Comparison of ENCODE assay signal across 8 cellular contexts in genomic region chr11:75768112-75768908, GRCh38. TPM values are rescaled to one million over a fixed set of nuclear protein-coding genes. Genes with fewer than 3 reads are reported as not detected.
DNase-seq lines count a peak whose midpoint lies in the region; ATAC-seq and TF ChIP-seq lines count a peak whose summit lies in the region.

Gene DGAT2, plus strand, starts transcription at chr11:75768778. Its CDS starts 214 bp downstream, at chr11:75768992.

- no peaks in the 10 kb centered on the region for H3K79me2 ChIP-seq in mesendoderm (ENCODE audit: control insufficient read depth, insufficient read depth, low read length)

- H3K9ac ChIP-seq in mesendoderm (ENCODE audit: low read length), result peak within 1 kb of the TSS; percentile 42

- H3K36me3 ChIP-seq in CD4-positive, alpha-beta memory T cell (ENCODE audit: insufficient read depth, low read length), result no peaks in the 10 kb centered on the region
- no peaks in the 10 kb centered on the region for H3K36me3 ChIP-seq in mesendoderm (ENCODE audit: control insufficient read depth, insufficient read depth, low read length)

- POLR2A ChIA-PET in CD4-positive, alpha-beta memory T cell (lab: Charles Lee; ENCODE audit: partially characterized antibody), result interaction anchor here (1.0 to 1.4 kb wide), 2 partner anchors 9 to 47 kb away, joined by 3 to 4 read pairs; partner anchors contain the start of gene UVRAG
- POLR2A ChIA-PET in activated CD4-positive, alpha-beta memory T cell treated with anti-CD3 and anti-CD28 coated beads, Interleukin-2, amount 10 ng/mL, durations not matched to agents 7 days and 5 days (lab: Charles Lee), result interaction anchor here (0.8 kb wide), 1 partner anchor 9 kb away, joined by 5 read pairs; no protein-coding TSS in a partner anchor

- peak within 1 kb of the TSS; percentile 77 for H3K4ac ChIP-seq in mesendoderm (ENCODE audit: low read depth, low read length)

- CTCF ChIA-PET in CD4-positive, alpha-beta memory T cell (lab: Charles Lee; ENCODE audit: partially characterized antibody), result interaction anchor here (0.9 kb wide), 1 partner anchor 45 kb away, joined by 3 read pairs; no protein-coding TSS in a partner anchor
- CTCF ChIA-PET in activated CD4-positive, alpha-beta memory T cell treated with anti-CD3 and anti-CD28 coated beads, Interleukin-2, amount 10 ng/mL, durations not matched to agents 7 days and 5 days (lab: Charles Lee), result interaction anchor here (0.6 to 1.5 kb wide), 2 partner anchors 11 to 43 kb away, joined by 3 to 4 read pairs; no protein-coding TSS in a partner anchor

- peaks cover 2 to 19% (median 9%) of the 10 kb centered on the region in 4 donors for H3K4me1 Mint-ChIP-seq in CD4-positive, alpha-beta memory T cell
- H3K4me1 Mint-ChIP-seq in activated CD4-positive, alpha-beta memory T cell treated with anti-CD3 and anti-CD28 coated beads, Interleukin-2, amount 10 ng/mL, durations not matched to agents 7 days and 5 days, result peaks cover 23% of the 10 kb centered on the region

- H4K5ac ChIP-seq in mesendoderm (ENCODE audit: low read length), result no peak within 1 kb of the TSS

- H3K4me3 Mint-ChIP-seq in CD4-positive, alpha-beta memory T cell, result peak within 1 kb of the TSS; percentile 70 to 87 (median 76)
- H3K4me3 Mint-ChIP-seq in activated CD4-positive, alpha-beta memory T cell treated with anti-CD3 and anti-CD28 coated beads, Interleukin-2, amount 10 ng/mL, durations not matched to agents 7 days and 5 days, result peak within 1 kb of the TSS; percentile 56

- no peak within 1 kb of the TSS for H2BK15ac ChIP-seq in mesendoderm (replicated peaks; ENCODE audit: low read depth)

- H2BK5ac ChIP-seq in mesendoderm (ENCODE audit: low read length), result no peak within 1 kb of the TSS

- H2BK120ac ChIP-seq in mesendoderm (ENCODE audit: low read depth, low read length), result peak within 1 kb of the TSS; percentile 46

- no CpG with 5 or more reads among the region's 66 CpGs for WGBS in mesendoderm (ENCODE audit: extremely low coverage, insufficient coverage, low lambda C conversion rate)

- peak within 1 kb of the TSS in 5 of 7 donors; percentile 45 to 74 (median 67) for H3K27ac Mint-ChIP-seq in CD4-positive, alpha-beta memory T cell
- no peak within 1 kb of the TSS for H3K27ac Mint-ChIP-seq in activated CD4-positive, alpha-beta memory T cell treated with anti-CD3 and anti-CD28 coated beads, Interleukin-2, amount 10 ng/mL, durations not matched to agents 7 days and 5 days

- H3K56ac ChIP-seq in mesendoderm (ENCODE audit: low read length), result peak within 1 kb of the TSS; percentile 71

- peak within 1 kb of the TSS; percentile 42 to 58 for H3K4me3 ChIP-seq in CD4-positive, alpha-beta memory T cell (ENCODE audit: low read length in 2 of 2)
- H3K4me3 ChIP-seq in HL-60 (replicated peaks; ENCODE audit: insufficient read depth, low read length) (peak within 1 kb of the TSS; percentile 59), mesendoderm (ENCODE audit: low read length) (no peak within 1 kb of the TSS)

- no peaks in the 10 kb centered on the region for H3K79me1 ChIP-seq in mesendoderm (ENCODE audit: low read length)

- intact Hi-C loops in CD4-positive, alpha-beta memory T cell (cut with micrococcal nuclease), result loop anchor here (1.0 to 2.0 kb wide), 2 partner anchors 45 to 46 kb away; partner anchors contain the start of gene UVRAG

- no peak within 1 kb of the TSS for H3K27ac ChIP-seq in CD4-positive, alpha-beta memory T cell (ENCODE audit: low read depth, low read length)
- H3K27ac ChIP-seq in HL-60 (replicated peaks) (peak within 1 kb of the TSS; percentile 81), mesendoderm (ENCODE audit: low read depth, low read length) (no peak within 1 kb of the TSS)

- H3K36me3 Mint-ChIP-seq in CD4-positive, alpha-beta memory T cell, result no peaks in the 10 kb centered on the region
- H3K36me3 Mint-ChIP-seq in activated CD4-positive, alpha-beta memory T cell treated with anti-CD3 and anti-CD28 coated beads, Interleukin-2, amount 10 ng/mL, durations not matched to agents 7 days and 5 days (ENCODE audit: low read depth), result no peaks in the 10 kb centered on the region

- DNase-seq in CD4-positive, alpha-beta memory T cell, result peak; percentile 50 to 72 (median 66)
- DNase-seq in HL-60 (ENCODE audit: low read depth in 1 of 2, low spot score in 1 of 2), result peak; percentile 43 to 66
- DNase-seq in NCI-H82 (lab: John Stamatoyannopoulos, UW), result peak; percentile 79
- peak; percentile 75 for DNase-seq in activated CD4-positive, alpha-beta memory T cell treated with anti-CD3 and anti-CD28 coated beads, Interleukin-2, amount 10 ng/mL, durations not matched to agents 7 days and 5 days
- peak; percentile 46 for DNase-seq in effector CD8-positive, alpha-beta T cell (lab: John Stamatoyannopoulos, UW)
- DNase-seq in mesendoderm, result peak; percentile 85
- DNase-seq in stimulated activated CD8-positive, alpha-beta memory T cell treated with anti-CD3 and anti-CD28 coated beads, Interleukin-15, amount 100 ng/mL, for 4 hours (ENCODE audit: low read depth in 2 of 2), result peak; percentile 41 to 50

- H4K8ac ChIP-seq in mesendoderm (ENCODE audit: low read depth, low read length), result no peak within 1 kb of the TSS

- H3K4me1 ChIP-seq in CD4-positive, alpha-beta memory T cell (ENCODE audit: insufficient read depth, low read length), result peaks cover 21% of the 10 kb centered on the region
- H3K4me1 ChIP-seq in mesendoderm (ENCODE audit: control insufficient read depth, low read depth, low read length), result peaks cover 14% of the 10 kb centered on the region

- peaks cover 3% of the 10 kb centered on the region for H3K27me3 ChIP-seq in CD4-positive, alpha-beta memory T cell (ENCODE audit: insufficient read depth, low read length)
- H3K27me3 ChIP-seq in HL-60 (ENCODE audit: insufficient read depth, poor library complexity, severe bottlenecking), result no peaks in the 10 kb centered on the region
- H3K27me3 ChIP-seq in mesendoderm (ENCODE audit: insufficient read depth, low read length, poor library complexity), result no peaks in the 10 kb centered on the region

- peak; percentile 73 for ATAC-seq in GM19455 (IDR thresholded peaks at IDR 0.05; ENCODE audit: unreplicated experiment)

- peaks cover 0 to 2% (median 0%) of the 10 kb centered on the region in 8 donors for H3K9me3 Mint-ChIP-seq in CD4-positive, alpha-beta memory T cell
- no peaks in the 10 kb centered on the region for H3K9me3 Mint-ChIP-seq in activated CD4-positive, alpha-beta memory T cell treated with anti-CD3 and anti-CD28 coated beads, Interleukin-2, amount 10 ng/mL, durations not matched to agents 7 days and 5 days

- H3K9me3 ChIP-seq in CD4-positive, alpha-beta memory T cell (ENCODE audit: control insufficient read depth in 1 of 2, low read length in 2 of 2), result no peaks in the 10 kb centered on the region

- peak within 1 kb of the TSS; percentile 34 for H3K4me2 ChIP-seq in mesendoderm (ENCODE audit: low read length)

- TF ChIP-seq CTCF in HL-60 (IDR thresholded peaks at IDR 0.05; ENCODE audit: insufficient read depth, low read length), result no peak

- H2AK5ac ChIP-seq in mesendoderm (ENCODE audit: low read length), result peak within 1 kb of the TSS; percentile 41

- peak within 1 kb of the TSS; percentile 60 for H3K18ac ChIP-seq in mesendoderm (ENCODE audit: low read length)

- H3K27me3 Mint-ChIP-seq in CD4-positive, alpha-beta memory T cell, result peaks cover 3 to 9% of the 10 kb centered on the region in 2 donors
- H3K27me3 Mint-ChIP-seq in activated CD4-positive, alpha-beta memory T cell treated with anti-CD3 and anti-CD28 coated beads, Interleukin-2, amount 10 ng/mL, durations not matched to agents 7 days and 5 days, result peaks cover 24% of the 10 kb centered on the region

- H3K23ac ChIP-seq in mesendoderm (ENCODE audit: low read length), result no peak within 1 kb of the TSS

RNA-seq across cellular contexts. Expression of gene DGAT2, which starts in this region (rescaled TPM):
- total RNA-seq in CD4-positive, alpha-beta memory T cell, result under 1 TPM; 0.17 to 0.35 TPM
- under 1 TPM; 0.08 to 0.38 TPM for polyA plus RNA-seq in CD4-positive, alpha-beta memory T cell
- total RNA-seq in activated CD4-positive, alpha-beta memory T cell treated with anti-CD3 and anti-CD28 coated beads, Interleukin-2, amount 10 ng/mL, durations not matched to agents 7 days and 5 days, result 1 to 10 TPM; 1.4 to 1.5 TPM
- polyA plus RNA-seq in mesendoderm (2013, experiment 1 of 2), result 0.62 TPM
- polyA plus RNA-seq in mesendoderm (2013, experiment 2 of 2), result 0.63 TPM

Comparison
In these comparisons a context has a peak if more than half of its experiments do, and no peak if none do; other contexts are left out.
1. Peak in DNase-seq and H3K4me3 ChIP-seq in CD4-positive, alpha-beta memory T cell; RNA of the gene not detected or under 1 TPM.